ENCODE assay signal across 13 cellular contexts in the genomic region with DNA sequence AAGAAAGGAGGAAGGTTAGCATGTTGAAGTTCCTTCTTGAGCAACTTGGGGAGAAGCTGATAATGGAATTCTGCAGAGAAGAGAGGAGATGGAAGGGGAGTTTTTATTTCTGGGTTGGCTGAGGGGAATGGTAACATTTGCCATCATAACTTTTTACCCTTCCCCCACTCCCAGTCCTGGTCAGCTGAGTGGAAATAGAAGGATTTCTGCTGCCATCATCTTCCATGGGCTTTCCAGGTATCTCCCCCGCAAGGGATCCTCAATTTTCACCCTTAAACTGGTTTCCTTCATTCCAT. TPM values are rescaled to one million over a fixed set of nuclear protein-coding genes. Genes with fewer than 3 reads are reported as not detected.
DNase-seq lines count a peak whose midpoint lies in the region; ATAC-seq and TF ChIP-seq lines count a peak whose summit lies in the region.
"Had no signal": no experiment of that assay in that cellular context is flagged by ENCODE, and none has a peak within 500 bp of the region (broad histone marks: within the 10 kb centered on the region; RNA-seq: fewer than 3 reads in every experiment).

No MANE protein-coding gene starts in this region.

- no peak for TF ChIP-seq POLR2A in sigmoid colon (IDR thresholded peaks at IDR 0.05)

- peak overlapping the region; percentile 97 to 99 (median 98) for H3K27ac ChIP-seq in sigmoid colon

- H3K36me3 Mint-ChIP-seq in T-helper 2 cell treated with Interferon-gamma antibody and Interleukin-4, amounts not matched to agents 5 μg/mL and 100 μg/mL, for 36 hours (ENCODE audit: low read depth): peaks cover 14% of the 10 kb centered on the region
- peaks cover 18% of the 10 kb centered on the region for H3K36me3 Mint-ChIP-seq in central memory CD8-positive, alpha-beta T cell (ENCODE audit: insufficient read depth)

- intact Hi-C loops in sigmoid colon (cut with DNase I): loop anchor here (5.0 kb wide), 1 partner anchor 59 kb away; the partner anchor contains the start of gene DCTN2

- H3K9me3 ChIP-seq in sigmoid colon: no peaks in the 10 kb centered on the region

- peak overlapping the region; percentile 79 for H3K4me3 Mint-ChIP-seq in T-helper 2 cell treated with Interferon-gamma antibody and Interleukin-4, amounts not matched to agents 5 μg/mL and 100 μg/mL, for 36 hours
- H3K4me3 Mint-ChIP-seq in central memory CD8-positive, alpha-beta T cell: peak overlapping the region; percentile 79
- H3K4me3 Mint-ChIP-seq: dendritic cell treated with granulocyte-macrophage colony-stimulating factor and Interleukin-4, amounts not matched to agents 40 ng/mL and 50 ng/mL, for 4 days had no signal

- no peaks in the 10 kb centered on the region for H3K9me3 Mint-ChIP-seq in T-helper 2 cell treated with Interferon-gamma antibody and Interleukin-4, amounts not matched to agents 5 μg/mL and 100 μg/mL, for 36 hours
- H3K9me3 Mint-ChIP-seq in central memory CD8-positive, alpha-beta T cell: no peaks in the 10 kb centered on the region
- H3K9me3 Mint-ChIP-seq: dendritic cell treated with granulocyte-macrophage colony-stimulating factor and Interleukin-4, amounts not matched to agents 40 ng/mL and 50 ng/mL, for 4 days had no signal

- no peak for TF ChIP-seq CTCF in sigmoid colon (IDR thresholded peaks at IDR 0.05)

- 96% methylated on average over 1 of the region's 1 CpG for WGBS in sigmoid colon, 2 donors

- no peak overlapping the region for H3K27ac Mint-ChIP-seq in T-helper 2 cell treated with Interferon-gamma antibody and Interleukin-4, amounts not matched to agents 5 μg/mL and 100 μg/mL, for 36 hours
- peak overlapping the region; percentile 48 for H3K27ac Mint-ChIP-seq in central memory CD8-positive, alpha-beta T cell (ENCODE audit: low read depth)
- H3K27ac Mint-ChIP-seq: dendritic cell treated with granulocyte-macrophage colony-stimulating factor and Interleukin-4, amounts not matched to agents 40 ng/mL and 50 ng/mL, for 4 days had no signal

- H3K4me3 ChIP-seq in sigmoid colon: peak overlapping the region in 2 of 4 donors; percentile 75 to 78

- no peak for ATAC-seq in central memory CD8-positive, alpha-beta T cell (replicated peaks; ENCODE audit: extremely low read depth, poor library complexity, severe bottlenecking)

- TF ChIP-seq EP300 in sigmoid colon (IDR thresholded peaks at IDR 0.05): no peak

- peaks cover 2% of the 10 kb centered on the region for H3K27me3 Mint-ChIP-seq in T-helper 2 cell treated with Interferon-gamma antibody and Interleukin-4, amounts not matched to agents 5 μg/mL and 100 μg/mL, for 36 hours (ENCODE audit: low read depth)
- no peaks in the 10 kb centered on the region for H3K27me3 Mint-ChIP-seq in central memory CD8-positive, alpha-beta T cell

- H3K4me1 Mint-ChIP-seq in T-helper 2 cell treated with Interferon-gamma antibody and Interleukin-4, amounts not matched to agents 5 μg/mL and 100 μg/mL, for 36 hours (ENCODE audit: low read depth): peaks cover 16% of the 10 kb centered on the region
- H3K4me1 Mint-ChIP-seq in central memory CD8-positive, alpha-beta T cell: peaks cover 43% of the 10 kb centered on the region

- no peak for DNase-seq in T-helper 2 cell treated with Interferon-gamma antibody and Interleukin-4, amounts not matched to agents 5 μg/mL and 100 μg/mL, for 36 hours (ENCODE audit: low spot score)
- DNase-seq in T-helper 2 cell (no peak), sigmoid colon (no peak), NCI-H526 (lab: John Stamatoyannopoulos, UW) (no peak), hepatic stellate cell (ENCODE audit: low spot score) (no peak)
- DNase-seq in central memory CD8-positive, alpha-beta T cell (ENCODE audit: low spot score in 2 of 2): no peak
- DNase-seq: 8988T; activated CD8-positive, alpha-beta memory T cell treated with anti-CD3 and anti-CD28 coated beads, Interleukin-2, amount 50 U/mL, for 4 hours; GOT3; NCI-H524; stimulated activated CD4-positive, alpha-beta T cell treated with anti-CD3 and anti-CD28 coated beads, Interleukin-1b, Interleukin-23, amount 100 ng/mL, for 48 hours; trophoblast cell had no signal

- H3K36me3 ChIP-seq in sigmoid colon: peaks cover 0 to 37% (median 15%) of the 10 kb centered on the region in 4 donors

- H3K27me3 ChIP-seq in sigmoid colon: no peaks in the 10 kb centered on the region

- H3K4me1 ChIP-seq in sigmoid colon: peaks cover 0 to 44% (median 41%) of the 10 kb centered on the region in 4 donors

RNA-seq across cellular contexts. Expression of gene DTX3, which starts 1.3 kb away (rescaled TPM):
- total RNA-seq in sigmoid colon: 10 to 100 TPM; 42.9 to 68.4 (median 50.7) TPM
- polyA plus RNA-seq in sigmoid colon: 10 to 100 TPM in 1 of 3 donors, 1 to 10 TPM in 2; 1.2 to 12.5 (median 8.4) TPM

RNA-seq across cellular contexts. Expression of gene ARHGEF25, which starts 5.3 kb away (rescaled TPM):
- total RNA-seq in sigmoid colon: 100 to 1,000 TPM in 3 of 4 donors, 10 to 100 TPM in 1; 99.4 to 140 (median 113) TPM
- polyA plus RNA-seq in sigmoid colon: 10 to 100 TPM in 2 of 3 donors, 1 to 10 TPM in 1; 5.8 to 22.8 (median 18.2) TPM

RNA-seq across cellular contexts. Expression of gene PIP4K2C, which starts 15.0 kb away (rescaled TPM):
- 10 to 100 TPM; 13.3 to 22.8 (median 18.4) TPM for total RNA-seq in sigmoid colon
- 10 to 100 TPM; 21.0 to 30.5 (median 28.6) TPM for polyA plus RNA-seq in sigmoid colon

RNA-seq across cellular contexts. Expression of gene B4GALNT1, which starts 27.0 kb away (rescaled TPM):
- 1 to 10 TPM in 3 of 4 donors, under 1 TPM in 1; 0.99 to 4.4 (median 3.3) TPM for total RNA-seq in sigmoid colon
- 1 to 10 TPM in 1 of 3 donors, not detected in 2; 2.7 TPM for polyA plus RNA-seq in sigmoid colon

RNA-seq across cellular contexts. Expression of gene KIF5A, which starts 56.1 kb away (rescaled TPM):
- 1 to 10 TPM; 3.6 to 8.9 (median 6.9) TPM for total RNA-seq in sigmoid colon
- 1 to 10 TPM in 1 of 3 donors, under 1 TPM in 2; under 0.01 to 3.5 (median 0.46) TPM for polyA plus RNA-seq in sigmoid colon
